21 cellular contexts compared by ENCODE assay signal in the genomic region with DNA sequence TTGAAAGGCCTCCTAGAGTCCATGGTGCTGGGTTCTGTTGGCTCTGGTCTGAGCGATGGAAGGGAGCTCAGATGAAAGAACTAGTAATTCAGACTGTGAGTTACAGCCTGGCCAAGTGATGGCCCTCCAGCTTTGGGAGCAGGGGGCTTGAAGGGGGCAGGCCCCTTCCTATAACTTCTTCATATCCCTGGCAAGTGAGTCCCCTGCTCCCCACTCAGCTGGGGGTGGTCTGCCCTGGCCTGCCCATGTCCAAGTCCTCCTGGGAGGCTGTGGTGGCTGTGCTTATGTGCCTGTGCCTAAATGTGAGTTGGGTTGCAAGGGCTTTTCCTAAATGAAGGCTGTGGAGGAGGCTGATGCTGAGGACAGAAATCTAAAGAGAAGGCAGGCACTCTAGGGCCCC.
"Had no signal": no experiment of that assay in that cellular context is flagged by ENCODE, and none has a peak within 500 bp of the region (broad histone marks: within the 10 kb centered on the region; RNA-seq: fewer than 3 reads in every experiment).

No MANE protein-coding gene starts in this region.

- ATAC-seq: activated CD8-positive, alpha-beta T cell treated with anti-CD3 and anti-CD28 coated beads for 36 hours; activated naive CD4-positive, alpha-beta T cell treated with anti-CD3 and anti-CD28 coated beads, Interleukin-2, amount 50 U/mL, for 72 hours; activated T-cell treated with anti-CD3 and anti-CD28 coated beads, Interleukin-2, amount 50 U/mL, for 72 hours; esophagus mucosa; mucosa of descending colon; SK-N-SH treated with all-trans-retinoic acid at 6 μM for 48 hours had no signal

- H3K27ac ChIP-seq: sigmoid colon had no signal

- H3K9me3 ChIP-seq: mucosa of descending colon, sigmoid colon had no signal

- H3K27ac Mint-ChIP-seq: activated CD4-positive, alpha-beta T cell treated with anti-CD3 and anti-CD28 coated beads, Interleukin-2, amount 10 ng/mL, durations not matched to agents 7 days and 5 days; activated CD8-positive, alpha-beta T cell treated with anti-CD3 and anti-CD28 coated beads for 36 hours; activated T-cell treated with anti-CD3 and anti-CD28 coated beads, Interleukin-2, amount 50 U/mL, for 72 hours; brain; memory B cell had no signal

- H3K36me3 Mint-ChIP-seq: activated naive CD4-positive, alpha-beta T cell treated with anti-CD3 and anti-CD28 coated beads, Interleukin-2, amount 50 U/mL, for 72 hours; brain; memory B cell had no signal

- H3K9me3 Mint-ChIP-seq: activated CD4-positive, alpha-beta T cell treated with anti-CD3 and anti-CD28 coated beads, Interleukin-2, amount 10 ng/mL, durations not matched to agents 7 days and 5 days; activated CD8-positive, alpha-beta T cell treated with anti-CD3 and anti-CD28 coated beads for 36 hours; activated naive CD4-positive, alpha-beta T cell treated with anti-CD3 and anti-CD28 coated beads, Interleukin-2, amount 50 U/mL, for 72 hours; activated T-cell treated with anti-CD3 and anti-CD28 coated beads, Interleukin-2, amount 50 U/mL, for 72 hours; memory B cell; neural crest cell had no signal

- H3K27me3 Mint-ChIP-seq: activated CD4-positive, alpha-beta T cell treated with anti-CD3 and anti-CD28 coated beads, Interleukin-2, amount 10 ng/mL, durations not matched to agents 7 days and 5 days; activated CD8-positive, alpha-beta T cell treated with anti-CD3 and anti-CD28 coated beads for 36 hours; memory B cell had no signal

- DNase-seq: activated CD4-positive, alpha-beta T cell treated with anti-CD3 and anti-CD28 coated beads, Interleukin-2, amount 10 ng/mL, durations not matched to agents 7 days and 5 days; activated CD8-positive, alpha-beta T cell treated with anti-CD3 and anti-CD28 coated beads for 36 hours; activated gamma-delta T cell; activated T-cell treated with anti-CD3 and anti-CD28 coated beads, Interleukin-2, amount 50 U/mL, for 72 hours; caudate nucleus; dermis blood vessel endothelial cell; effector memory CD4-positive, alpha-beta T cell; foreskin melanocyte; hypothalamus; mucosa of descending colon; occipital lobe; sigmoid colon; stimulated activated CD4-positive, alpha-beta T cell treated with anti-CD3 and anti-CD28 coated beads, Interleukin-15, amount 100 ng/mL, for 24 hours; stimulated activated naive CD4-positive, alpha-beta T cell treated with Interleukin-2 at 50 U/mL for 16 hours had no signal

- H3K4me1 Mint-ChIP-seq: brain, memory B cell, neural crest cell had no signal

- H3K4me3 ChIP-seq: mucosa of descending colon, sigmoid colon, smooth muscle cell had no signal

- H3K4me2 ChIP-seq: smooth muscle cell had no signal

- H3K27me3 ChIP-seq: sigmoid colon had no signal

- H3K4me3 Mint-ChIP-seq: activated CD4-positive, alpha-beta T cell treated with anti-CD3 and anti-CD28 coated beads, Interleukin-2, amount 10 ng/mL, durations not matched to agents 7 days and 5 days; activated CD8-positive, alpha-beta T cell treated with anti-CD3 and anti-CD28 coated beads for 36 hours; activated T-cell treated with anti-CD3 and anti-CD28 coated beads, Interleukin-2, amount 50 U/mL, for 72 hours; brain; memory B cell; neural crest cell had no signal

- H3K36me3 ChIP-seq: sigmoid colon had no signal
